Comparison of ENCODE assay signal across 13 cellular contexts in genomic region chr2:37599688-37600525, GRCh38.
DNase-seq lines count a peak whose midpoint lies in the region; ATAC-seq, FAIRE-seq and TF ChIP-seq lines count a peak whose summit lies in the region.
"Had no signal": no experiment of that assay in that cellular context is flagged by ENCODE, and none has a peak within 500 bp of the region (broad histone marks: within the 10 kb centered on the region; RNA-seq: fewer than 3 reads in every experiment).

No MANE protein-coding gene starts in this region.

- DNase-seq in GM19239 (ENCODE audit: insufficient read length, low spot score): no peak
- peak; percentile 74 for DNase-seq in activated CD4-positive, alpha-beta T cell treated with anti-CD3 and anti-CD28 coated beads, Interleukin-2, amount 10 ng/mL, durations not matched to agents 7 days and 5 days
- DNase-seq in K562 (ENCODE audit: extremely low read depth in 1 of 4, low spot score in 3 of 4): no peak
- DNase-seq in stimulated activated CD4-positive, alpha-beta T cell treated with anti-CD3 and anti-CD28 coated beads, TNF-alpha, amount 100 ng/mL, for 1 hour (ENCODE audit: low read depth in 3 of 3, low spot score in 1 of 3): peak in 2 of 3 donors; percentile 55 to 67
- DNase-seq in neural progenitor cell (ENCODE audit: low spot score): no peak
- no peak for DNase-seq in nephron progenitor cell
- DNase-seq in mesothelial cell of epicardium (ENCODE audit: low spot score in 2 of 2, unreplicated experiment in 2 of 2): no peak
- DNase-seq: COR-L47, NCI-H187, occipital lobe had no signal

- H3K4me1 Mint-ChIP-seq in activated CD4-positive, alpha-beta T cell treated with anti-CD3 and anti-CD28 coated beads, Interleukin-2, amount 10 ng/mL, durations not matched to agents 7 days and 5 days: peaks cover 60% of the 10 kb centered on the region
- H3K4me1 Mint-ChIP-seq in neural progenitor cell (no peaks in the 10 kb centered on the region), nephron progenitor cell (no peaks in the 10 kb centered on the region), mesothelial cell of epicardium (peaks cover 15% of the 10 kb centered on the region)

- H2AFZ ChIP-seq in K562 (ENCODE audit: low read depth, low read length): peak overlapping the region; percentile 32; the same call in 1 of the 2 replicates
- H2AFZ ChIP-seq in neural progenitor cell (replicated peaks): no peak overlapping the region

- no peaks in the 10 kb centered on the region for H3K36me3 ChIP-seq in K562 (ENCODE audit: control insufficient read depth, insufficient read depth, low read length)
- H3K36me3 ChIP-seq in neural progenitor cell: no peaks in the 10 kb centered on the region

- TF ChIP-seq CTCF in K562 (IDR thresholded peaks at IDR 0.05 in 2 of 3, conservative IDR thresholded peaks at IDR 0.05 in 1 of 3; ENCODE audit: insufficient read depth in 2 of 3, low read depth in 1 of 3, low read length in 3 of 3) (no peak), neural progenitor cell (IDR thresholded peaks at IDR 0.05) (no peak), nephron progenitor cell (IDR thresholded peaks at IDR 0.05) (no peak), mesothelial cell of epicardium (IDR thresholded peaks at IDR 0.05; ENCODE audit: unreplicated experiment) (no peak)

- in situ Hi-C loops in K562 (cut with MboI): no loop called here

- no peak for TF ChIP-seq POLR2A in K562 (conservative IDR thresholded peaks at IDR 0.05)

- FAIRE-seq in GM19239 (lab: Jason Lieb, UNC) (peak; percentile 77), K562 (lab: Jason Lieb, UNC) (no peak)
- FAIRE-seq: endothelial cell of umbilical vein, HTR-8/SVneo had no signal

- ATAC-seq in K562 (no peak), HG03135 (IDR thresholded peaks at IDR 0.05; ENCODE audit: unreplicated experiment) (no peak)

- peak overlapping the region; percentile 73 for H3K4me3 Mint-ChIP-seq in activated CD4-positive, alpha-beta T cell treated with anti-CD3 and anti-CD28 coated beads, Interleukin-2, amount 10 ng/mL, durations not matched to agents 7 days and 5 days
- H3K4me3 Mint-ChIP-seq in neural progenitor cell: no peak overlapping the region
- no peak overlapping the region for H3K4me3 Mint-ChIP-seq in nephron progenitor cell
- H3K4me3 Mint-ChIP-seq in mesothelial cell of epicardium: no peak overlapping the region

- no TSS peak for BruUV-seq in K562 (replicated peaks; lab: Mats Ljungman, UMichigan)

- intact Hi-C loops in K562 (cut with micrococcal nuclease): no loop called here

- WGBS in K562 (ENCODE audit: insufficient coverage, low coverage, missing lambda C conversion rate): 59% methylated on average over 17 of the region's 17 CpGs

- CTCF ChIA-PET in activated CD4-positive, alpha-beta T cell treated with anti-CD3 and anti-CD28 coated beads, Interleukin-2, amount 10 ng/mL, durations not matched to agents 7 days and 5 days (lab: Charles Lee): no interaction called here
- CTCF ChIA-PET in K562 (lab: Yijun Ruan, JAX; ENCODE audit: low intra/inter-chr PET ratio): no interaction called here

- no peak overlapping the region for H3K4me3 ChIP-seq in K562
- H3K4me3 ChIP-seq in neural progenitor cell: no peak overlapping the region

- H3K27ac ChIP-seq in K562 (ENCODE audit: extremely low read depth, low read depth, low read length) (no peak overlapping the region), neural progenitor cell (no peak overlapping the region)

- H3K27me3 Mint-ChIP-seq in activated CD4-positive, alpha-beta T cell treated with anti-CD3 and anti-CD28 coated beads, Interleukin-2, amount 10 ng/mL, durations not matched to agents 7 days and 5 days: peaks cover 15% of the 10 kb centered on the region
- H3K27me3 Mint-ChIP-seq in neural progenitor cell (ENCODE audit: insufficient read depth, low read depth): peaks cover 4% of the 10 kb centered on the region
- H3K27me3 Mint-ChIP-seq in nephron progenitor cell (ENCODE audit: low read depth, poor library complexity): peaks cover 3% of the 10 kb centered on the region
- H3K27me3 Mint-ChIP-seq in mesothelial cell of epicardium (ENCODE audit: low read depth): no peaks in the 10 kb centered on the region

- H3K27me3 ChIP-seq in K562 (ENCODE audit: control insufficient read depth in 2 of 2, insufficient read depth in 2 of 2, low read length in 2 of 2) (no peaks in the 10 kb centered on the region), neural progenitor cell (no peaks in the 10 kb centered on the region)

- H4K20me1 ChIP-seq in K562 (replicated peaks; ENCODE audit: control insufficient read depth, insufficient read depth, low read length) (no peaks in the 10 kb centered on the region), neural progenitor cell (ENCODE audit: low read depth) (no peaks in the 10 kb centered on the region)

- H3K9ac ChIP-seq in K562 (ENCODE audit: insufficient read depth in 1 of 2, low read depth in 2 of 2, low read length in 2 of 2) (no peak overlapping the region), neural progenitor cell (no peak overlapping the region)

- no peak for TF ChIP-seq EP300 in K562 (IDR thresholded peaks at IDR 0.05; ENCODE audit: low read length)

- no peaks in the 10 kb centered on the region for H3K9me3 ChIP-seq in K562 (replicated peaks; ENCODE audit: control insufficient read depth, insufficient read depth, low read depth, low read length)
- H3K9me3 ChIP-seq in neural progenitor cell (ENCODE audit: low read depth): peaks cover 3% of the 10 kb centered on the region

- peaks cover 63% of the 10 kb centered on the region for H3K9me3 Mint-ChIP-seq in activated CD4-positive, alpha-beta T cell treated with anti-CD3 and anti-CD28 coated beads, Interleukin-2, amount 10 ng/mL, durations not matched to agents 7 days and 5 days
- H3K9me3 Mint-ChIP-seq in neural progenitor cell: peaks cover 9% of the 10 kb centered on the region
- H3K9me3 Mint-ChIP-seq in nephron progenitor cell: peaks cover 25% of the 10 kb centered on the region
- peaks cover 36% of the 10 kb centered on the region for H3K9me3 Mint-ChIP-seq in mesothelial cell of epicardium

- H3K4me2 ChIP-seq in K562 (ENCODE audit: insufficient read depth, low read length): no peak overlapping the region
- no peak overlapping the region for H3K4me2 ChIP-seq in neural progenitor cell

- H3K4me1 ChIP-seq in K562 (replicated peaks in 1 of 2; ENCODE audit: control insufficient read depth in 2 of 2, insufficient read depth in 2 of 2, low read length in 2 of 2) (no peaks in the 10 kb centered on the region; a peak in 2 of 5 replicates), neural progenitor cell (no peaks in the 10 kb centered on the region)

- H3K27ac Mint-ChIP-seq in activated CD4-positive, alpha-beta T cell treated with anti-CD3 and anti-CD28 coated beads, Interleukin-2, amount 10 ng/mL, durations not matched to agents 7 days and 5 days: peak overlapping the region; percentile 91
- no peak overlapping the region for H3K27ac Mint-ChIP-seq in neural progenitor cell
- H3K27ac Mint-ChIP-seq in nephron progenitor cell: no peak overlapping the region
- no peak overlapping the region for H3K27ac Mint-ChIP-seq in mesothelial cell of epicardium

- TF ChIP-seq RAD21 in K562 (CRISPR knock-in tag; conservative IDR thresholded peaks at IDR 0.05 in 1 of 2, IDR thresholded peaks at IDR 0.05 in 1 of 2): no peak

- POLR2A ChIA-PET in activated CD4-positive, alpha-beta T cell treated with anti-CD3 and anti-CD28 coated beads, Interleukin-2, amount 10 ng/mL, durations not matched to agents 7 days and 5 days (lab: Charles Lee): interaction anchor here (0.5 to 0.7 kb wide), 2 partner anchors 72 to 442 kb away, joined by 3 to 6 read pairs; no protein-coding TSS in a partner anchor
- POLR2A ChIA-PET in K562 (lab: Yijun Ruan, JAX): interaction anchor here (0.6 to 0.8 kb wide), 3 partner anchors 8 to 248 kb away, joined by 3 read pairs; no protein-coding TSS in a partner anchor

- H3K9me1 ChIP-seq in K562 (ENCODE audit: control insufficient read depth, insufficient read depth, low read length): no peaks in the 10 kb centered on the region

- no peaks in the 10 kb centered on the region for H3F3A ChIP-seq in neural progenitor cell (ENCODE audit: low read depth)

- no peaks in the 10 kb centered on the region for H3K79me2 ChIP-seq in K562 (ENCODE audit: control insufficient read depth, insufficient read depth, low read length)
- no peaks in the 10 kb centered on the region for H3K79me2 ChIP-seq in neural progenitor cell (ENCODE audit: low read depth)

- peaks cover 81% of the 10 kb centered on the region for H3K36me3 Mint-ChIP-seq in activated CD4-positive, alpha-beta T cell treated with anti-CD3 and anti-CD28 coated beads, Interleukin-2, amount 10 ng/mL, durations not matched to agents 7 days and 5 days (ENCODE audit: low read depth)
- H3K36me3 Mint-ChIP-seq in neural progenitor cell (no peaks in the 10 kb centered on the region), nephron progenitor cell (ENCODE audit: low read depth) (no peaks in the 10 kb centered on the region), mesothelial cell of epicardium (peaks cover 13% of the 10 kb centered on the region)

TF ChIP-seq in K562, 482 proteins besides CTCF, POLR2A, EP300 and RAD21:
- 0 out of 2 replicates have a peak, but pooled peaks have one; percentile 7 for TF ChIP-seq KLF16 (IDR thresholded peaks at IDR 0.05)
- TF ChIP-seq SNAPC5 (CRISPR knock-in tag; IDR thresholded peaks at IDR 0.05): no peak

Comparison
In these comparisons a context has a peak if more than half of its experiments do, and no peak if none do; other contexts are left out.
1. DNase-seq: peak in activated CD4-positive, alpha-beta T cell treated with anti-CD3 and anti-CD28 coated beads, Interleukin-2, amount 10 ng/mL, durations not matched to agents 7 days and 5 days (single experiment) and stimulated activated CD4-positive, alpha-beta T cell treated with anti-CD3 and anti-CD28 coated beads, TNF-alpha, amount 100 ng/mL, for 1 hour (2 of 3); none in GM19239 (single experiment), K562 (0 of 4), neural progenitor cell (single experiment), nephron progenitor cell (single experiment) and mesothelial cell of epicardium (0 of 2).